1 cellular context compared by ENCODE assay signal in the genomic region with DNA sequence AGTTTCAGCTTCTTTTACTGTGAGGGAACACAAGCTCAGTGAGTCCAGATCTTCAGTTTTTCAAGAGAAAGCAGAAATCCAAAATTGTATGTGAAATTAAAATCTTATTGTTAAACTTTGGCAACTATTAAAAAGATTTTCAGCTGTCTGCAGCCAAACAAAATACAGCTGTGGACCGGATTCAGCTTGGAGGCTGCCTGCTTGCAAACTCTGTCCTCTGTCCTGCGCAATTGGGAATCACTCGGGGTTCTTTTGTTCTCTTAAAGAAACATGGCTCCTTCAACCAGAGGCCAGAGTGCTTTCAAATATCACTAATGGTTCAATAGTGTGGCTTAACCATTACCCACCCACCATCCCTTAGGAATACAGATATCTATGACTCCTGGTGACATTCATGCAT.
TF ChIP-seq lines count a peak whose summit lies in the region.

No MANE protein-coding gene starts in this region.

TF ChIP-seq in IMR-90, 13 proteins besides CTCF, POLR2A, EP300 and RAD21 (continued from another document):
- TF ChIP-seq, protein P1, sequence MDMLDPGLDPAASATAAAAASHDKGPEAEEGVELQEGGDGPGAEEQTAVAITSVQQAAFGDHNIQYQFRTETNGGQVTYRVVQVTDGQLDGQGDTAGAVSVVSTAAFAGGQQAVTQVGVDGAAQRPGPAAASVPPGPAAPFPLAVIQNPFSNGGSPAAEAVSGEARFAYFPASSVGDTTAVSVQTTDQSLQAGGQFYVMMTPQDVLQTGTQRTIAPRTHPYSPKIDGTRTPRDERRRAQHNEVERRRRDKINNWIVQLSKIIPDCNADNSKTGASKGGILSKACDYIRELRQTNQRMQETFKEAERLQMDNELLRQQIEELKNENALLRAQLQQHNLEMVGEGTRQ (IDR thresholded peaks at IDR 0.05; ENCODE audit: low read depth, low read length): no peak
- TF ChIP-seq MXI1 (IDR thresholded peaks at IDR 0.05; ENCODE audit: borderline replicate concordance, low read depth, low read length) (no peak), MAFK (IDR thresholded peaks at IDR 0.05; ENCODE audit: low read depth, low read length) (no peak), FOS (IDR thresholded peaks at IDR 0.05; ENCODE audit: low read depth, low read length) (no peak), CHD1 (IDR thresholded peaks at IDR 0.05; ENCODE audit: low read depth, low read length) (no peak), RFX5 (IDR thresholded peaks at IDR 0.05; ENCODE audit: low read depth, low read length) (no peak), CEBPB (IDR thresholded peaks at IDR 0.05; ENCODE audit: low read depth, low read length) (no peak), MAZ (IDR thresholded peaks at IDR 0.05; ENCODE audit: borderline replicate concordance, low read depth, low read length) (no peak), RCOR1 (IDR thresholded peaks at IDR 0.05; ENCODE audit: insufficient replicate concordance, low read length) (no peak), BHLHE40 (IDR thresholded peaks at IDR 0.05; ENCODE audit: low read depth, low read length) (no peak), NFE2L2 (IDR thresholded peaks at IDR 0.05; ENCODE audit: low read depth, low read length) (no peak)
